In the genomic region with DNA sequence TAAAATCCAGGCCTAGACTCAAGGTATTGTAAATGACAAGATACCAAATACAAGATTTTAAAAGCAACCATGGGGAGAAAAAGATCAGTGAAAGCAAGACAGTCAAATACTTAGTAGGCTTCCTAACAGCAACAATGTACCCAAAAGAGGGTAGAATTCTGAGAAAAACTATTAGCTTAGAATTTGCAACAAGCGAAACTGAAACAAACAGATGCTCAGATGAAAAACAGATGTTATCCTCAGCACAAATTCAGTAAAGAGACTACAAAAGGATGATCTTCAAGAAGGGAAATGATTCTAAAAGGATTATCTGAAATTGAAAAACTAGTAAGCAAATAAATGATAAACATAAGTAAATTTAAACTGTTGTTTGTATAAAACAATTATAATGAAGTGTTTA, we compare ENCODE assay signal across 11 cellular contexts.
DNase-seq lines count a peak whose midpoint lies in the region; ATAC-seq and TF ChIP-seq lines count a peak whose summit lies in the region.
"Had no signal": no experiment of that assay in that cellular context is flagged by ENCODE, and none has a peak within 500 bp of the region (broad histone marks: within the 10 kb centered on the region; RNA-seq: fewer than 3 reads in every experiment).

No MANE protein-coding gene starts in this region.

- in situ Hi-C loops in GM13977 (cut with MboI; ENCODE audit: low pct_unique_long_range_greater_than_20kb, low sequenced_read_pairs, unreplicated experiment) = no loop called here

- peak; percentile 39 for DNase-seq in GM13977 (ENCODE audit: low spot score)
- DNase-seq in choroid plexus epithelial cell (ENCODE audit: low read depth) = peak; percentile 42
- no peak for DNase-seq in middle frontal gyrus (ENCODE audit: extremely low spot score, low spot score)
- DNase-seq in NCI-H748 (lab: John Stamatoyannopoulos, UW; ENCODE audit: unreplicated experiment) = no peak
- no peak for DNase-seq in NCI-H345 (lab: John Stamatoyannopoulos, UW)
- DNase-seq: activated CD8-positive, alpha-beta memory T cell treated with anti-CD3 and anti-CD28 coated beads for 24 hours; NCI-H1694 had no signal

- TF ChIP-seq CTCF in GM13977 (IDR thresholded peaks at IDR 0.05; ENCODE audit: extremely low read depth, insufficient read depth, missing control alignments) (no peak), choroid plexus epithelial cell (conservative IDR thresholded peaks at IDR 0.05; ENCODE audit: low read depth, low read length) (no peak)

- peak; percentile 93 for ATAC-seq in GM21367 (IDR thresholded peaks at IDR 0.05; ENCODE audit: unreplicated experiment)
- peak; percentile 97 for ATAC-seq in HG03280 (IDR thresholded peaks at IDR 0.05; ENCODE audit: unreplicated experiment)
- no peak for ATAC-seq in GM21737 (IDR thresholded peaks at IDR 0.05; ENCODE audit: unreplicated experiment)

- no peak overlapping the region for H3K4me3 ChIP-seq in choroid plexus epithelial cell (ENCODE audit: low read depth, low read length)
- H3K4me3 ChIP-seq: ovary had no signal

Comparison
In these comparisons a context has a peak if more than half of its experiments do, and no peak if none do; other contexts are left out.
1. DNase-seq: peak in GM13977 (single experiment) and choroid plexus epithelial cell (single experiment); none in middle frontal gyrus (single experiment), NCI-H748 (single experiment) and NCI-H345 (single experiment).